In genomic region chr9:123361086-123361730, GRCh38 we compare ENCODE assay signal across 23 cellular contexts. TPM values are rescaled to one million over a fixed set of nuclear protein-coding genes. Genes with fewer than 3 reads are reported as not detected.
A peak's percentile ranks its signal among the peaks of the same experiment; 100 is the strongest.
DNase-seq lines count a peak whose midpoint lies in the region; ATAC-seq and TF ChIP-seq lines count a peak whose summit lies in the region.
"Had no signal": no experiment of that assay in that cellular context is flagged by ENCODE, and none has a peak within 500 bp of the region (broad histone marks: within the 10 kb centered on the region; RNA-seq: fewer than 3 reads in every experiment).

No MANE protein-coding gene starts in this region.

- peaks cover 28% of the 10 kb centered on the region for H3K4me1 ChIP-seq in BE2C
- H3K4me1 ChIP-seq: ascending aorta had no signal

- no peaks in the 10 kb centered on the region for H3K27me3 ChIP-seq in BE2C
- H3K27me3 ChIP-seq: ascending aorta had no signal

- peak; percentile 49 for DNase-seq in BE2C
- peak; percentile 43 for DNase-seq in NCI-H69 (lab: John Stamatoyannopoulos, UW)
- no peak for DNase-seq in neural crest cell (ENCODE audit: low read depth, low spot score)
- DNase-seq in T-helper 2 cell = no peak
- DNase-seq in stimulated activated naive CD4-positive, alpha-beta T cell treated with Interleukin-2 at 50 U/mL for 16 hours (lab: John Stamatoyannopoulos, UW) = no peak
- no peak for DNase-seq in effector CD8-positive, alpha-beta T cell (lab: John Stamatoyannopoulos, UW)
- DNase-seq in posterior vena cava (ENCODE audit: low spot score) = no peak
- DNase-seq: ACHN; activated CD4-positive, alpha-beta T cell treated with anti-CD3 and anti-CD28 coated beads for 1 hour; activated naive CD4-positive, alpha-beta T cell treated with anti-CD3 and anti-CD28 coated beads, Interleukin-2, amount 50 U/mL, for 16 hours; activated T-cell treated with anti-CD3 and anti-CD28 coated beads, Interleukin-2, amount 50 U/mL, for 48 hours; C1 segment of cervical spinal cord; cerebellar nuclear complex; DMS153; effector memory CD8-positive, alpha-beta T cell; esophagus squamous epithelium; NCI-H2029 treated with DMSO at 0.1 percent for 48 hours; NK-92 treated with Interleukin-12 subunit alpha and Interleukin-12 subunit beta, amount 100 ng/mL, for 24 hours had no signal

- ATAC-seq in esophagus mucosa = peak; percentile 25
- ATAC-seq: effector memory CD8-positive, alpha-beta T cell; GM12878 had no signal

- no peaks in the 10 kb centered on the region for H3K9me3 Mint-ChIP-seq in neural crest cell
- H3K9me3 Mint-ChIP-seq: effector memory CD8-positive, alpha-beta T cell had no signal

- intact Hi-C loops in posterior vena cava (cut with DNase I) = loop anchor here in 1 of 2 donors (10.0 kb wide), 1 partner anchor 1924 kb away; no protein-coding TSS in a partner anchor

- H3K27ac Mint-ChIP-seq in neural crest cell (ENCODE audit: unreplicated experiment) = no peak overlapping the region
- H3K27ac Mint-ChIP-seq: effector memory CD8-positive, alpha-beta T cell had no signal

- no peaks in the 10 kb centered on the region for H3K36me3 ChIP-seq in BE2C
- H3K36me3 ChIP-seq: ascending aorta, esophagus squamous epithelium had no signal

- no peaks in the 10 kb centered on the region for H3K27me3 Mint-ChIP-seq in neural crest cell (ENCODE audit: low read depth)

- H3K36me3 Mint-ChIP-seq in neural crest cell (ENCODE audit: low read depth) = no peaks in the 10 kb centered on the region

- peaks cover 74% of the 10 kb centered on the region for H3K4me1 Mint-ChIP-seq in neural crest cell

- H3K4me3 ChIP-seq in BE2C (ENCODE audit: low read depth, low read length) = no peak overlapping the region
- H3K4me3 ChIP-seq: ascending aorta, esophagus squamous epithelium, GM12878, SK-N-MC had no signal

- no peak for TF ChIP-seq CTCF in BE2C (IDR thresholded peaks at IDR 0.05; ENCODE audit: low read depth, low read length)
- TF ChIP-seq CTCF in neural crest cell (conservative IDR thresholded peaks at IDR 0.05) = no peak

- peak overlapping the region; percentile 84 for H3K4me3 Mint-ChIP-seq in neural crest cell
- H3K4me3 Mint-ChIP-seq: effector memory CD8-positive, alpha-beta T cell had no signal

- no peaks in the 10 kb centered on the region for H3K9me3 ChIP-seq in BE2C
- H3K9me3 ChIP-seq: ascending aorta, esophagus squamous epithelium had no signal

RNA-seq across cellular contexts. Expression of gene CRB2, which starts 5.2 kb away (rescaled TPM):
- 4.6 TPM for polyA plus RNA-seq in BE2C (2012; ENCODE audit: insufficient read depth, insufficient read length, low read depth)
- total RNA-seq in esophagus mucosa (not detected), neural crest cell (73.4 and 80.5 TPM in 2 replicates), posterior vena cava (under 1 TPM in 1 of 2 donors, not detected in 1; 0.05 TPM)
- total RNA-seq: activated CD8-positive, alpha-beta memory T cell treated with anti-CD3 and anti-CD28 coated beads for 36 hours; ascending aorta; esophagus squamous epithelium had no signal

Comparison
In these comparisons a context has a peak if more than half of its experiments do, and no peak if none do; other contexts are left out.
1. DNase-seq: peak in BE2C (single experiment) and NCI-H69 (single experiment); none in neural crest cell (single experiment), T-helper 2 cell (0 of 5), stimulated activated naive CD4-positive, alpha-beta T cell treated with Interleukin-2 at 50 U/mL for 16 hours (single experiment), effector CD8-positive, alpha-beta T cell (single experiment) and posterior vena cava (single experiment).
2. RNA of gene CRB2, which starts 5.2 kb away (total RNA-seq): 73.4 to 80.5 TPM in neural crest cell; 0.05 TPM in posterior vena cava and not detected in esophagus mucosa (single experiment); every median in the first group is over 10 times any median in the second.